Comparison of ENCODE assay signal across 9 cellular contexts in the genomic region with DNA sequence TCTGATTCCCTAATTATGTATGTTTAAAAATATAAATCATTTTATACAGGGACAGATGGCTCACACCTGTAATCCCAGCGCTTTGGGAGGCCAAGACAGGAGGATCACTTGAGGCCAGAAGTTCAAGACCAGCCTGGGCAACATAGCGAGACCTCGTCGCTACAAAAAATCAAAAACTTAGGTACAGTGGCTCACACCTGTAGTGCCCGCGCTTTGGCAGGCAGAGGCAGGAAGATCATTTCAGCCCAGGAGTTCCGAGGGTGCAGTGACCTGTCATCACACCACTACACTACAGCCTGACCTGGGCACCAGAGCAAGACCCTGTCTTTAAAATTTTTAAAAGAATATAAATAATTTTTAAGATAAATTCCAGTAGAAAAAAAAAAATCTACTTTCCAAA.
"Had no signal": no experiment of that assay in that cellular context is flagged by ENCODE, and none has a peak within 500 bp of the region (broad histone marks: within the 10 kb centered on the region; RNA-seq: fewer than 3 reads in every experiment).

No MANE protein-coding gene starts in this region.

- H3K4me3 Mint-ChIP-seq: HFFc6, IgD-negative memory B cell had no signal

- H3K9ac ChIP-seq: GM23248 had no signal

- DNase-seq: GM23248, GOT3, HFFc6, KBM-7 had no signal

- H2AFZ ChIP-seq: GM23248 had no signal

- H3K27ac ChIP-seq: GM23248, HL-60 had no signal

- ATAC-seq: HCT116, HepG2 had no signal

- H3K9me3 ChIP-seq: HAP-1 had no signal

- H3K36me3 ChIP-seq: HAP-1 had no signal

- H3K27me3 Mint-ChIP-seq: IgD-negative memory B cell had no signal

- H3K27ac Mint-ChIP-seq: HFFc6 had no signal

- H3K4me3 ChIP-seq: GM23248, HAP-1 had no signal
